In genomic region chr9:2620876-2621677, GRCh38 we compare ENCODE assay signal across 2 cellular contexts.
A peak's percentile ranks its signal among the peaks of the same experiment; 100 is the strongest.
TF ChIP-seq lines count a peak whose summit lies in the region.

No MANE protein-coding gene starts in this region.

TF ChIP-seq in WTC11, 78 proteins besides CTCF, POLR2A, EP300 and RAD21 (continued from another document and continues in another):
- TF ChIP-seq CBFB (CRISPR knock-in tag; IDR thresholded peaks at IDR 0.05; ENCODE audit: low read depth), result 0 out of 2 replicates have a peak, but pooled peaks have one; percentile 12
- TF ChIP-seq SMAD3 (CRISPR knock-in tag; IDR thresholded peaks at IDR 0.05; ENCODE audit: borderline replicate concordance), result no peak
- peak; percentile 83 for TF ChIP-seq ATF3 (CRISPR knock-in tag; conservative IDR thresholded peaks at IDR 0.05)
- no peak for TF ChIP-seq ZNF532 (CRISPR knock-in tag; IDR thresholded peaks at IDR 0.05; ENCODE audit: borderline replicate concordance)
- peak; percentile 97 for TF ChIP-seq MAX (CRISPR knock-in tag; IDR thresholded peaks at IDR 0.05)
- peak; percentile 44; the same call in 1 of the 2 replicates for TF ChIP-seq USF1 (CRISPR knock-in tag; IDR thresholded peaks at IDR 0.05)
- TF ChIP-seq ARID4B (CRISPR knock-in tag; IDR thresholded peaks at IDR 0.05; ENCODE audit: borderline replicate concordance), result peak; percentile 93
- 0 out of 2 replicates have a peak, but pooled peaks have one; percentile 30 for TF ChIP-seq NFE2L1 (CRISPR knock-in tag; IDR thresholded peaks at IDR 0.05)
- peak; percentile 60 for TF ChIP-seq USF2 (CRISPR knock-in tag; IDR thresholded peaks at IDR 0.05)
- TF ChIP-seq ZNF219 (CRISPR knock-in tag; IDR thresholded peaks at IDR 0.05; ENCODE audit: borderline replicate concordance), result 0 out of 2 replicates have a peak, but pooled peaks have one; percentile 17
- TF ChIP-seq GABPB1 (CRISPR knock-in tag; IDR thresholded peaks at IDR 0.05), result peak; percentile 99
- TF ChIP-seq CREM (CRISPR knock-in tag; IDR thresholded peaks at IDR 0.05), result 0 out of 2 replicates have a peak, but pooled peaks have one; percentile 38
- TF ChIP-seq ESRRA (CRISPR knock-in tag; IDR thresholded peaks at IDR 0.05; ENCODE audit: borderline replicate concordance), result peak; percentile 59; the same call in 1 of the 2 replicates
- no peak for TF ChIP-seq NR2C2 (CRISPR knock-in tag; IDR thresholded peaks at IDR 0.05)

TF ChIP-seq in HepG2, 621 proteins besides CTCF, POLR2A, EP300 and RAD21 (continued from another document and continues in another):
- TF ChIP-seq ZNF687 (CRISPR knock-in tag; IDR thresholded peaks at IDR 0.05) (peak; percentile 66), FOXO1 (CRISPR knock-in tag; IDR thresholded peaks at IDR 0.05) (no peak), SOX5 (CRISPR knock-in tag; IDR thresholded peaks at IDR 0.05; ENCODE audit: borderline replicate concordance) (no peak), CREB3 (CRISPR knock-in tag; IDR thresholded peaks at IDR 0.05) (no peak), ZNF768 (CRISPR knock-in tag; IDR thresholded peaks at IDR 0.05) (peak; percentile 35; the same call in 1 of the 2 replicates), SNAPC2 (CRISPR knock-in tag; IDR thresholded peaks at IDR 0.05) (no peak), PBX2 (CRISPR knock-in tag; IDR thresholded peaks at IDR 0.05) (no peak), ZNF20 (CRISPR knock-in tag; IDR thresholded peaks at IDR 0.05) (no peak), ZNF619 (CRISPR knock-in tag; IDR thresholded peaks at IDR 0.05) (0 out of 2 replicates have a peak, but pooled peaks have one; percentile 31), PRDM15 (CRISPR knock-in tag; IDR thresholded peaks at IDR 0.05) (no peak), SKIL (CRISPR knock-in tag; IDR thresholded peaks at IDR 0.05; ENCODE audit: borderline replicate concordance) (no peak), RBM22 (optimal IDR thresholded peaks at IDR 0.05; ENCODE audit: low read length) (no peak), DBP (CRISPR knock-in tag; IDR thresholded peaks at IDR 0.05; ENCODE audit: not compliant biosample characterization) (no peak), ZNF513 (CRISPR knock-in tag; conservative IDR thresholded peaks at IDR 0.05) (no peak), ZNF800 (CRISPR knock-in tag; IDR thresholded peaks at IDR 0.05) (no peak; the same call in 1 of the 2 replicates), YEATS4 (CRISPR knock-in tag; IDR thresholded peaks at IDR 0.05; ENCODE audit: borderline replicate concordance) (peak; percentile 55; the same call in 1 of the 2 replicates), ZNF549 (CRISPR knock-in tag; IDR thresholded peaks at IDR 0.05) (no peak), HMGXB4 (CRISPR knock-in tag; IDR thresholded peaks at IDR 0.05; ENCODE audit: borderline replicate concordance in 1 of 2, low read depth in 1 of 2) (no peak), PHF21A (CRISPR knock-in tag; IDR thresholded peaks at IDR 0.05) (peak; percentile 67), ZNF746 (CRISPR knock-in tag; IDR thresholded peaks at IDR 0.05) (no peak), FOXP1 (IDR thresholded peaks at IDR 0.05) (no peak), FOXP1 (CRISPR knock-in tag; IDR thresholded peaks at IDR 0.05) (no peak), SMARCE1 (IDR thresholded peaks at IDR 0.05; ENCODE audit: borderline replicate concordance) (no peak), SP5 (CRISPR knock-in tag; IDR thresholded peaks at IDR 0.05; ENCODE audit: borderline replicate concordance, low read depth) (no peak), CREB1 (IDR thresholded peaks at IDR 0.05) (no peak), CREB1 (CRISPR knock-in tag; IDR thresholded peaks at IDR 0.05) (no peak), ZNF12 (CRISPR knock-in tag; IDR thresholded peaks at IDR 0.05) (peak; percentile 48; the same call in 1 of the 2 replicates), KDM6A (CRISPR knock-in tag; IDR thresholded peaks at IDR 0.05; ENCODE audit: low read depth) (no peak), ZNF570 (CRISPR knock-in tag; IDR thresholded peaks at IDR 0.05; ENCODE audit: borderline replicate concordance) (no peak), CHCHD3 (CRISPR knock-in tag; IDR thresholded peaks at IDR 0.05) (0 out of 2 replicates have a peak, but pooled peaks have one; percentile 35), ZNF891 (CRISPR knock-in tag; IDR thresholded peaks at IDR 0.05) (no peak), SRF (IDR thresholded peaks at IDR 0.05; ENCODE audit: low read depth, low read length) (no peak), GFI1 (CRISPR knock-in tag; IDR thresholded peaks at IDR 0.05; ENCODE audit: borderline replicate concordance) (no peak), SMAD9 (CRISPR knock-in tag; IDR thresholded peaks at IDR 0.05) (no peak), KAT8 (CRISPR knock-in tag; IDR thresholded peaks at IDR 0.05) (0 out of 2 replicates have a peak, but pooled peaks have one; percentile 34), HOXA7 (CRISPR knock-in tag; IDR thresholded peaks at IDR 0.05) (no peak), ZNF143 (CRISPR knock-in tag; IDR thresholded peaks at IDR 0.05) (no peak), BCL6 (CRISPR knock-in tag; IDR thresholded peaks at IDR 0.05) (no peak)
